In the genomic region with DNA sequence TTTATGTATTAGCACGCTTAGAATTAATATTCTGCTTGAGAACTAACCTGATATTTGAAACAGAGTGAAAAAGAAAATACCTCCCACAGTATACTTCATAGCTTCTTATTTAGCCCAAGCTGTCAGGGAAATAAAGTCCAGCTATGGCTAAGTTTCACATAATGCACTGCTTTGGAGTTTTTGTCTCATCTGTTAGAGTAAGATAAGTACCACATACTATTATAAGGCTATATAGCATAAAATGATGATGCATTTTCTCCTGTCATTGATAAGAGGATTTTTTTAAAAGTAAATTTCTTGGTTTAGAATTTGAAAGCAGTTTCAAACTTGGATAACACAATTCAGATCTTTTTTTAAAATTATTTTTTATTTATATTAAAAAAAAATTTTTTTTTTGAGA, we compare ENCODE assay signal across 31 cellular contexts. TPM values are rescaled to one million over a fixed set of nuclear protein-coding genes. Genes with fewer than 3 reads are reported as not detected.
"Had no signal": no experiment of that assay in that cellular context is flagged by ENCODE, and none has a peak within 500 bp of the region (broad histone marks: within the 10 kb centered on the region; RNA-seq: fewer than 3 reads in every experiment).

No MANE protein-coding gene starts in this region.

- H3K9me3 ChIP-seq: esophagus squamous epithelium, gastroesophageal sphincter, heart left ventricle had no signal

- H3K27me3 Mint-ChIP-seq: central memory CD8-positive, alpha-beta T cell; effector memory CD8-positive, alpha-beta T cell had no signal

- H3K27ac ChIP-seq: brain microvascular endothelial cell, esophagus squamous epithelium, gastroesophageal sphincter, heart left ventricle, WERI-Rb-1 had no signal

- H3K36me3 ChIP-seq: brain microvascular endothelial cell, gastroesophageal sphincter, WERI-Rb-1 had no signal

- H3K27ac Mint-ChIP-seq: activated B cell treated with CpG ODN at 0.5 μM for 24 hours; activated CD8-positive, alpha-beta T cell treated with anti-CD3 and anti-CD28 coated beads for 36 hours; activated naive CD8-positive, alpha-beta T cell; activated T-helper 17 cell treated with anti-CD3 and anti-CD28 coated beads, Interleukin-2, amount 50 U/mL, for 72 hours; T-helper 17 cell; T-helper 2 cell treated with Interferon-gamma antibody and Interleukin-4, amounts not matched to agents 5 μg/mL and 100 μg/mL, for 36 hours had no signal

- H3K9me3 Mint-ChIP-seq: activated B cell treated with CpG ODN at 0.5 μM for 24 hours; activated CD8-positive, alpha-beta T cell treated with anti-CD3 and anti-CD28 coated beads for 36 hours; activated T-cell treated with anti-CD3 and anti-CD28 coated beads, Interleukin-2, amount 50 U/mL, for 4 hours; activated T-helper 17 cell treated with anti-CD3 and anti-CD28 coated beads, Interleukin-2, amount 50 U/mL, for 72 hours; central memory CD8-positive, alpha-beta T cell; effector memory CD8-positive, alpha-beta T cell; T-helper 2 cell treated with Interferon-gamma antibody and Interleukin-4, amounts not matched to agents 5 μg/mL and 100 μg/mL, for 36 hours had no signal

- H3K27me3 ChIP-seq: brain microvascular endothelial cell, esophagus squamous epithelium had no signal

- H3K4me3 Mint-ChIP-seq: activated B cell treated with CpG ODN at 0.5 μM for 24 hours; activated CD8-positive, alpha-beta T cell treated with anti-CD3 and anti-CD28 coated beads for 36 hours; activated naive CD8-positive, alpha-beta T cell; activated T-cell treated with anti-CD3 and anti-CD28 coated beads, Interleukin-2, amount 50 U/mL, for 4 hours; activated T-helper 17 cell treated with anti-CD3 and anti-CD28 coated beads, Interleukin-2, amount 50 U/mL, for 72 hours; central memory CD8-positive, alpha-beta T cell; effector memory CD8-positive, alpha-beta T cell; T-helper 17 cell; T-helper 2 cell treated with Interferon-gamma antibody and Interleukin-4, amounts not matched to agents 5 μg/mL and 100 μg/mL, for 36 hours had no signal

- ATAC-seq: activated CD4-positive, CD25-positive, alpha-beta regulatory T cell treated with anti-CD3 and anti-CD28 coated beads, Interleukin-2, amount 50 U/mL, for 24 hours; activated CD8-positive, alpha-beta T cell treated with anti-CD3 and anti-CD28 coated beads for 36 hours; activated T-cell treated with anti-CD3 and anti-CD28 coated beads, Interleukin-2, amount 50 U/mL, for 4 hours; activated T-helper 17 cell treated with anti-CD3 and anti-CD28 coated beads, Interleukin-2, amount 50 U/mL, for 72 hours; effector memory CD8-positive, alpha-beta T cell; gastroesophageal sphincter; heart left ventricle; T-helper 17 cell had no signal

- DNase-seq: activated B cell treated with CpG ODN at 0.5 μM for 24 hours; activated CD4-positive, alpha-beta T cell treated with anti-CD3 and anti-CD28 coated beads for 48 hours; activated CD4-positive, alpha-beta T cell treated with anti-CD3 and anti-CD28 coated beads, Interleukin-2, amount 50 U/mL, for 1 hour; activated CD4-positive, alpha-beta T cell treated with anti-CD3 and anti-CD28 coated beads, Interleukin-2, amount 50 U/mL, for 48 hours; activated CD8-positive, alpha-beta memory T cell treated with anti-CD3 and anti-CD28 coated beads for 24 hours; activated CD8-positive, alpha-beta T cell treated with anti-CD3 and anti-CD28 coated beads for 36 hours; activated effector memory CD4-positive, alpha-beta T cell treated with Interleukin-2 at 50 U/mL for 16 hours; activated gamma-delta T cell treated with Interleukin-2 at 50 U/mL for 16 hours; activated naive CD4-positive, alpha-beta T cell treated with anti-CD3 and anti-CD28 coated beads, Interleukin-2, amount 50 U/mL, for 16 hours; activated naive CD4-positive, alpha-beta T cell treated with Interleukin-2 at 50 U/mL for 16 hours; activated T-cell treated with anti-CD3 and anti-CD28 coated beads, Interleukin-2, amount 50 U/mL, for 4 hours; amniotic stem cell; anterior cingulate cortex; brain microvascular endothelial cell; cortex of kidney; dermis blood vessel endothelial cell; effector CD4-positive, alpha-beta T cell; effector memory CD8-positive, alpha-beta T cell; esophagus squamous epithelium; foreskin melanocyte; heart left ventricle; T-helper 1 cell; T-helper 17 cell; T1000; WERI-Rb-1 had no signal

- H3K4me3 ChIP-seq: esophagus squamous epithelium, gastroesophageal sphincter, heart left ventricle had no signal

RNA-seq across cellular contexts. Expression of a gene that starts 2.4 kb away (rescaled TPM):
- total RNA-seq: activated CD8-positive, alpha-beta T cell treated with anti-CD3 and anti-CD28 coated beads for 36 hours had no signal
